ENCODE assay signal across 8 cellular contexts in genomic region chr12:111451649-111452129, GRCh38. TPM values are rescaled to one million over a fixed set of nuclear protein-coding genes. Genes with fewer than 3 reads are reported as not detected.
DNase-seq lines count a peak whose midpoint lies in the region; ATAC-seq and TF ChIP-seq lines count a peak whose summit lies in the region.

No MANE protein-coding gene starts in this region.

- peak; percentile 51 for DNase-seq in A172 (ENCODE audit: low spot score)
- peak; percentile 74 for DNase-seq in ELR (ENCODE audit: low read depth)
- DNase-seq in NCI-H1694 (lab: John Stamatoyannopoulos, UW), result peak; percentile 30
- DNase-seq in WTC11 (ENCODE audit: low spot score), result no peak
- DNase-seq in foreskin fibroblast, result peak; percentile 47 to 76
- peak; percentile 67 for DNase-seq in putamen (ENCODE audit: low spot score)

- ATAC-seq in WTC11 (no peak), GM18867 (IDR thresholded peaks at IDR 0.05; ENCODE audit: unreplicated experiment) (no peak), HG03039 (IDR thresholded peaks at IDR 0.05; ENCODE audit: unreplicated experiment) (no peak)

- no peak overlapping the region for H3K4me3 Mint-ChIP-seq in WTC11

- peak overlapping the region; percentile 67; the same call in 1 of the 2 replicates for H3K27ac Mint-ChIP-seq in WTC11

- no peaks in the 10 kb centered on the region for H3K27me3 Mint-ChIP-seq in WTC11 (ENCODE audit: low read depth)

- peak; percentile 75 for TF ChIP-seq CTCF in WTC11 (IDR thresholded peaks at IDR 0.05)
- TF ChIP-seq CTCF in foreskin fibroblast (IDR thresholded peaks at IDR 0.05; ENCODE audit: low read depth, low read length), result peak; percentile 74

- H3K4me3 ChIP-seq in foreskin fibroblast (ENCODE audit: low read depth in 1 of 2, low read length in 2 of 2), result no peak overlapping the region

- POLR2A ChIA-PET in WTC11 (lab: Charles Lee), result interaction anchor here (0.6 to 0.8 kb wide), 5 partner anchors 30 to 170 kb away, joined by 3 to 7 read pairs (median 5); no protein-coding TSS in a partner anchor

- no peaks in the 10 kb centered on the region for H3K9me3 Mint-ChIP-seq in WTC11

- H3K36me3 Mint-ChIP-seq in WTC11, result peaks cover 63% of the 10 kb centered on the region

- CTCF ChIA-PET in WTC11 (lab: Charles Lee), result interaction anchor here (0.5 to 6.0 kb wide), 50 partner anchors 9 to 666 kb away, joined by 3 to 116 read pairs (median 4); partner anchors contain the start of genes ACAD10, BRAP, PHETA1 and SH2B3

- H3K4me1 Mint-ChIP-seq in WTC11, result peaks cover under 1% of the 10 kb centered on the region; the same call in 1 of the 2 replicates

TF ChIP-seq in WTC11, 78 proteins besides CTCF, POLR2A, EP300 and RAD21:
- TF ChIP-seq ZNF396 (CRISPR knock-in tag; IDR thresholded peaks at IDR 0.05; ENCODE audit: borderline replicate concordance), result no peak
- TF ChIP-seq ATF6 (CRISPR knock-in tag; IDR thresholded peaks at IDR 0.05), result no peak

RNA-seq across cellular contexts. Expression of gene SH2B3, which starts 46.0 kb away (rescaled TPM):
- 30.5 and 32.3 TPM in 2 replicates for total RNA-seq in A172 (2014; rRNA removed; shearing (Covaris generic))
- 20.5 to 31.8 TPM (median 20.7 TPM) in 3 replicates for total RNA-seq in WTC11 (2021)
